ENCODE assay signal across 20 cellular contexts in genomic region chr4:143986173-143986572, GRCh38. TPM values are rescaled to one million over a fixed set of nuclear protein-coding genes. Genes with fewer than 3 reads are reported as not detected.
DNase-seq lines count a peak whose midpoint lies in the region; ATAC-seq, FAIRE-seq and TF ChIP-seq lines count a peak whose summit lies in the region.
"Had no signal": no experiment of that assay in that cellular context is flagged by ENCODE, and none has a peak within 500 bp of the region (broad histone marks: within the 10 kb centered on the region; RNA-seq: fewer than 3 reads in every experiment).

No MANE protein-coding gene starts in this region.

- H3F3A ChIP-seq in GM23338 (replicated peaks; ENCODE audit: low read depth), result no peaks in the 10 kb centered on the region

- H3K27ac ChIP-seq in GM23338 (ENCODE audit: low read depth), result peak overlapping the region; percentile 86
- H3K27ac ChIP-seq in H1 (ENCODE audit: low read depth, low read length), result 0 out of 2 replicates have a peak overlapping the region, but pooled peaks have one; percentile 2
- no peak overlapping the region for H3K27ac ChIP-seq in transverse colon

- no peak overlapping the region for H2BK12ac ChIP-seq in H1 (ENCODE audit: low read depth, low read length)

- H3K9me3 ChIP-seq in H1 (ENCODE audit: insufficient read depth in 2 of 2, low read depth in 1 of 2, low read length in 1 of 2), result no peaks in the 10 kb centered on the region
- no peaks in the 10 kb centered on the region for H3K9me3 ChIP-seq in transverse colon

- H2AFZ ChIP-seq in GM23338, result no peak overlapping the region
- 0 out of 2 replicates have a peak overlapping the region, but pooled peaks have one; percentile 39 for H2AFZ ChIP-seq in H1 (ENCODE audit: low read length)

- H3K36me3 ChIP-seq in GM23338 (ENCODE audit: insufficient read depth) (no peaks in the 10 kb centered on the region), H1 (ENCODE audit: control insufficient read depth in 2 of 4, insufficient read depth in 4 of 4, low read length in 3 of 4) (no peaks in the 10 kb centered on the region), transverse colon (no peaks in the 10 kb centered on the region)

- no peak for TF ChIP-seq EP300 in H1 (IDR thresholded peaks at IDR 0.05; ENCODE audit: borderline replicate concordance in 1 of 2, low read depth in 2 of 2, low read length in 2 of 2)
- TF ChIP-seq EP300 in transverse colon (IDR thresholded peaks at IDR 0.05; ENCODE audit: low read depth), result no peak

- H3K4me1 ChIP-seq in GM23338 (ENCODE audit: insufficient read depth), result peaks cover 9% of the 10 kb centered on the region
- H3K4me1 ChIP-seq in H1 (replicated peaks in 1 of 4; ENCODE audit: control insufficient read depth in 3 of 4, insufficient read depth in 4 of 4, low read length in 3 of 4), result no peaks in the 10 kb centered on the region; a peak in 1 of 7 replicates
- no peaks in the 10 kb centered on the region for H3K4me1 ChIP-seq in transverse colon

- H4K5ac ChIP-seq in H1 (ENCODE audit: insufficient read length, low read depth, low read length), result peak overlapping the region; percentile 81

- H3K4me1 Mint-ChIP-seq in GM23338, result peaks cover 37% of the 10 kb centered on the region
- peaks cover 9% of the 10 kb centered on the region for H3K4me1 Mint-ChIP-seq in neural crest cell
- H3K4me1 Mint-ChIP-seq: CD8-positive, alpha-beta memory T cell had no signal

- TF ChIP-seq CTCF in GM23338 (conservative IDR thresholded peaks at IDR 0.05; ENCODE audit: low read depth in 2 of 2), result no peak
- TF ChIP-seq CTCF in H1 (IDR thresholded peaks at IDR 0.05; ENCODE audit: control extremely low read depth in 1 of 3, insufficient read depth in 1 of 3, low read depth in 1 of 3, low read length in 3 of 3), result no peak
- TF ChIP-seq CTCF in neural crest cell (conservative IDR thresholded peaks at IDR 0.05), result no peak
- no peak for TF ChIP-seq CTCF in transverse colon (IDR thresholded peaks at IDR 0.05)

- H3K56ac ChIP-seq in H1 (replicated peaks; ENCODE audit: insufficient read length, low read depth, low read length), result no peak overlapping the region

- no peak overlapping the region for H4K8ac ChIP-seq in H1 (ENCODE audit: extremely low read depth, insufficient read depth, low read length)

- H3K36me3 Mint-ChIP-seq in GM23338 (ENCODE audit: low read depth), result peaks cover 11% of the 10 kb centered on the region; the same call in 2 of the 3 replicates
- no peaks in the 10 kb centered on the region for H3K36me3 Mint-ChIP-seq in neural crest cell (ENCODE audit: low read depth)

- no peaks in the 10 kb centered on the region for H3K79me1 ChIP-seq in H1 (ENCODE audit: low read depth, low read length)

- H3K4ac ChIP-seq in H1 (replicated peaks; ENCODE audit: insufficient read length, low read depth, low read length), result no peak overlapping the region

- H3K27me3 ChIP-seq in GM23338 (ENCODE audit: insufficient read depth) (no peaks in the 10 kb centered on the region), H1 (replicated peaks in 1 of 4; ENCODE audit: control insufficient read depth in 3 of 4, extremely low read depth in 1 of 4, insufficient read depth in 3 of 4, low read length in 3 of 4) (no peaks in the 10 kb centered on the region), transverse colon (no peaks in the 10 kb centered on the region)

- H4K20me1 ChIP-seq in GM23338 (replicated peaks; ENCODE audit: insufficient read depth) (no peaks in the 10 kb centered on the region), H1 (replicated peaks in 1 of 2; ENCODE audit: control insufficient read depth in 1 of 2, insufficient read depth in 2 of 2, low read length in 2 of 2) (no peaks in the 10 kb centered on the region)

- WGBS in H1 (ENCODE audit: extremely low coverage in 1 of 2, insufficient coverage in 1 of 2, insufficient read length in 1 of 2, insufficient replicate concordance in 2 of 2, low coverage in 1 of 2, low lambda C conversion rate in 2 of 2, missing lambda C conversion rate in 1 of 2), 2 experiments, result 58% methylated on average over 1 of the region's 1 CpG; no CpG with 5 or more reads in 1 of the 2 experiments
- WGBS in transverse colon (ENCODE audit: low coverage in 1 of 2), 2 donors, result 64 to 88% methylated on average over 1 of the region's 1 CpG

- intact Hi-C loops in transverse colon (cut with DNase I; ENCODE audit: low total_unique reads) (no loop called here), left colon (cut with DNase I, micrococcal nuclease) (no loop called here)

- H2BK15ac ChIP-seq in H1 (ENCODE audit: low read length), result no peak overlapping the region

- FAIRE-seq in H1 (lab: Jason Lieb, UNC), result no peak
- FAIRE-seq: D721Med had no signal

- in situ Hi-C loops in transverse colon (cut with MboI; ENCODE audit: low pct_ligation_motif_present in 1 of 4, low pct_unique_long_range_greater_than_20kb in 1 of 4, low sequenced_read_pairs in 3 of 4), result loop anchor here in 1 of 4 donors (10.0 kb wide), 1 partner anchor 99 kb away; no protein-coding TSS in a partner anchor

- no peak overlapping the region for H2AK5ac ChIP-seq in H1 (ENCODE audit: low read depth, low read length)

- no peaks in the 10 kb centered on the region for H3K23me2 ChIP-seq in H1 (ENCODE audit: low read depth, low read length)

- CTCF ChIA-PET in H1 (lab: Charles Lee; ENCODE audit: partially characterized antibody), result interaction anchor here (1.1 kb wide), 1 partner anchor 16 kb away, joined by 3 read pairs; no protein-coding TSS in a partner anchor

- H2BK120ac ChIP-seq in H1 (replicated peaks; ENCODE audit: low read depth, low read length), result no peak overlapping the region

- H3K14ac ChIP-seq in H1 (ENCODE audit: insufficient read length), result no peak overlapping the region

- H3K27me3 Mint-ChIP-seq in GM23338 (ENCODE audit: insufficient read depth, low read depth, poor library complexity) (peaks cover 5% of the 10 kb centered on the region), neural crest cell (ENCODE audit: low read depth) (no peaks in the 10 kb centered on the region)
- H3K27me3 Mint-ChIP-seq: CD8-positive, alpha-beta memory T cell had no signal

- no peaks in the 10 kb centered on the region for H3K79me2 ChIP-seq in GM23338 (replicated peaks; ENCODE audit: insufficient read depth)
- H3K79me2 ChIP-seq in H1 (ENCODE audit: control insufficient read depth in 1 of 2, insufficient read depth in 2 of 2, low read length in 2 of 2), result no peaks in the 10 kb centered on the region

- H3K18ac ChIP-seq in H1 (ENCODE audit: extremely low read depth, low read length), result no peak overlapping the region

- H3K27ac Mint-ChIP-seq in GM23338 (peak overlapping the region; percentile 83), neural crest cell (ENCODE audit: unreplicated experiment) (peak overlapping the region; percentile 44)
- H3K27ac Mint-ChIP-seq: CD8-positive, alpha-beta memory T cell had no signal

- 0 out of 2 replicates have a peak overlapping the region, but pooled peaks have one; percentile 33 for H3K4me2 ChIP-seq in GM23338
- H3K4me2 ChIP-seq in H1 (ENCODE audit: insufficient read depth in 1 of 2, low read depth in 2 of 2, low read length in 2 of 2), result 0 out of 4 replicates have a peak overlapping the region, but pooled peaks have one; percentile 25 to 27

- H3K9me3 Mint-ChIP-seq in GM23338 (peaks cover 11% of the 10 kb centered on the region), neural crest cell (no peaks in the 10 kb centered on the region)

- no peak overlapping the region; the same call in 1 of the 2 replicates for H3K4me3 ChIP-seq in GM23338
- H3K4me3 ChIP-seq in H1 (ENCODE audit: extremely low read depth in 1 of 4, insufficient read depth in 2 of 4, low read depth in 3 of 4, low read length in 4 of 4), result 0 out of 8 replicates have a peak overlapping the region, but pooled peaks of 1 of the 4 experiments have one; percentile 17
- H3K4me3 ChIP-seq in transverse colon, result no peak overlapping the region

- H4K91ac ChIP-seq in H1 (replicated peaks; ENCODE audit: insufficient read length, low read length), result no peak overlapping the region

- TF ChIP-seq POLR2A in H1 (IDR thresholded peaks at IDR 0.05; ENCODE audit: control extremely low read depth in 1 of 2, low read depth in 2 of 2, low read length in 2 of 2) (no peak), transverse colon (IDR thresholded peaks at IDR 0.05) (no peak)

- ATAC-seq in GM23338 (peak; percentile 92), left colon (no peak)
- ATAC-seq: PC-3 had no signal

- DNase-seq in GM23338 (ENCODE audit: low spot score), result peak; percentile 51
- peak; percentile 12 for DNase-seq in NCI-H2029 treated with DMSO at 0.1 percent for 48 hours (lab: John Stamatoyannopoulos, UW)
- peak in 1 of 2 experiments; percentile 13 for DNase-seq in H1 (ENCODE audit: low read depth in 1 of 2, low spot score in 2 of 2)
- peak; percentile 2 for DNase-seq in neural crest cell (ENCODE audit: low read depth, low spot score)
- no peak for DNase-seq in transverse colon
- no peak for DNase-seq in left colon
- no peak for DNase-seq in LoVo (ENCODE audit: low spot score)
- DNase-seq: C1 segment of cervical spinal cord; CD8-positive, alpha-beta memory T cell; DMS79 treated with DMSO at 0.1 percent for 48 hours; HCEC 1CT; KBM-7; NCI-H187; NCI-H510A treated with DMSO at 0.1 percent for 48 hours; PC-3; RPMI8226; SHP77 treated with DMSO at 0.1 percent for 48 hours had no signal

- no peak for TF ChIP-seq RAD21 in H1 (IDR thresholded peaks at IDR 0.05 in 1 of 2, conservative IDR thresholded peaks at IDR 0.05 in 1 of 2; ENCODE audit: low read depth in 2 of 2, low read length in 2 of 2)

- H3K4me3 Mint-ChIP-seq in GM23338 (no peak overlapping the region), neural crest cell (no peak overlapping the region)

- no peak overlapping the region for H2BK5ac ChIP-seq in H1 (ENCODE audit: low read depth, low read length)

- POLR2A ChIA-PET in H1 (lab: Charles Lee; ENCODE audit: partially characterized antibody), result interaction anchor here (0.6 kb wide), 1 partner anchor 577 kb away, joined by 3 read pairs; no protein-coding TSS in a partner anchor

- H3K9me2 ChIP-seq in GM23338 (ENCODE audit: insufficient read depth), result no peaks in the 10 kb centered on the region

- H3K23ac ChIP-seq in H1 (ENCODE audit: insufficient read length), result no peak overlapping the region

- H2BK20ac ChIP-seq in H1 (ENCODE audit: low read length), result no peak overlapping the region

- H3K9ac ChIP-seq in H1 (replicated peaks in 1 of 4; ENCODE audit: extremely low read depth in 1 of 4, low read depth in 3 of 4, low read length in 3 of 4), result no peak overlapping the region

RNA-seq across cellular contexts. Expression of gene GYPB, which starts 33.0 kb away (rescaled TPM):
- not detected in 2 replicates for total RNA-seq in GM23338 (2014; rRNA removed; shearing (Covaris generic))
- not detected in 2 replicates for polyA plus RNA-seq in GM23338 (2016; fragmentation: Nextera tagmentation; extraction: Ambion mirVana)
- total RNA-seq in H1 (2021; fragmentation: NEBNext Ultra II Directional; extraction: Animal tissue kit (Norgen Biotek cat#: 25700)), result not detected in 2 replicates
- not detected in 2 replicates for polyA plus RNA-seq in H1 (2011; rRNA removed)
- not detected for polyA plus RNA-seq in H1 (2011; cell fraction: cytosol; rRNA removed)
- 0.37 TPM for polyA plus RNA-seq in H1 (2011; cell fraction: nucleus; rRNA removed)
- not detected in 4 replicates for polyA plus RNA-seq in H1 (2012, experiment 1 of 2)
- polyA plus RNA-seq in H1 (2012, experiment 2 of 2), result not detected
- not detected for polyA plus RNA-seq in H1 (2013, experiment 1 of 2)
- polyA plus RNA-seq in H1 (2013, experiment 2 of 2), result not detected
- not detected in 2 replicates for polyA minus RNA-seq in H1 (2011; rRNA and poly(A)+ RNA removed)
- not detected for polyA minus RNA-seq in H1 (2011; cell fraction: cytosol; rRNA and poly(A)+ RNA removed)
- polyA minus RNA-seq in H1 (2011; cell fraction: nucleus; rRNA and poly(A)+ RNA removed), result not detected
- total RNA-seq in neural crest cell, result not detected in 2 replicates
- total RNA-seq in transverse colon, result not detected
- not detected for total RNA-seq in left colon
- total RNA-seq: CD8-positive, alpha-beta memory T cell; G401; PC-3; T-helper 1 cell treated with Interleukin-12 subunit alpha and Interleukin-12 subunit beta and Interleukin-4 antibody, amounts not matched to agents 30 ng/mL and 1 ng/mL, for 36 hours had no signal
- polyA plus RNA-seq: CD8-positive, alpha-beta memory T cell had no signal

Comparison
In these comparisons a context has a peak if more than half of its experiments do, and no peak if none do; other contexts are left out.
1. DNase-seq: peak in GM23338 (single experiment), NCI-H2029 treated with DMSO at 0.1 percent for 48 hours (single experiment) and neural crest cell (single experiment); none in transverse colon (single experiment), left colon (0 of 2) and LoVo (single experiment).
2. H3K27ac ChIP-seq: peak in GM23338 (single experiment) and H1 (single experiment); none in transverse colon (0 of 4).